1 cellular context compared by ENCODE assay signal in genomic region chr19:48717059-48717395, GRCh38.
TF ChIP-seq lines count a peak whose summit lies in the region.

No MANE protein-coding gene starts in this region.

TF ChIP-seq in HepG2, 621 proteins besides CTCF, POLR2A, EP300 and RAD21:
- TF ChIP-seq AKAP8 (CRISPR knock-in tag; IDR thresholded peaks at IDR 0.05): 0 out of 2 replicates have a peak, but pooled peaks have one; percentile 11
- peak; percentile 5; the same call in 1 of the 2 replicates for TF ChIP-seq ZFX (CRISPR knock-in tag; IDR thresholded peaks at IDR 0.05; ENCODE audit: low read depth)
- TF ChIP-seq, protein P1, sequence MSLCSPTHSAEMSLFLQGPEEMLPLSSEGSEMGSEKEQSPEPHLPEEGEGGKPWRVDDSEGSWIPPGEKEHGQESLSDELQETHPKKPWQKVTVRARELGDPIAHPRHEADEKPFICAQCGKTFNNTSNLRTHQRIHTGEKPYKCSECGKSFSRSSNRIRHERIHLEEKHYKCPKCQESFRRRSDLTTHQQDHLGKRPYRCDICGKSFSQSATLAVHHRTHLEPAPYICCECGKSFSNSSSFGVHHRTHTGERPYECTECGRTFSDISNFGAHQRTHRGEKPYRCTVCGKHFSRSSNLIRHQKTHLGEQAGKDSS (CRISPR knock-in tag; IDR thresholded peaks at IDR 0.05; ENCODE audit: borderline replicate concordance, low read depth): no peak
